Comparison of ENCODE assay signal across 17 cellular contexts in the genomic region with DNA sequence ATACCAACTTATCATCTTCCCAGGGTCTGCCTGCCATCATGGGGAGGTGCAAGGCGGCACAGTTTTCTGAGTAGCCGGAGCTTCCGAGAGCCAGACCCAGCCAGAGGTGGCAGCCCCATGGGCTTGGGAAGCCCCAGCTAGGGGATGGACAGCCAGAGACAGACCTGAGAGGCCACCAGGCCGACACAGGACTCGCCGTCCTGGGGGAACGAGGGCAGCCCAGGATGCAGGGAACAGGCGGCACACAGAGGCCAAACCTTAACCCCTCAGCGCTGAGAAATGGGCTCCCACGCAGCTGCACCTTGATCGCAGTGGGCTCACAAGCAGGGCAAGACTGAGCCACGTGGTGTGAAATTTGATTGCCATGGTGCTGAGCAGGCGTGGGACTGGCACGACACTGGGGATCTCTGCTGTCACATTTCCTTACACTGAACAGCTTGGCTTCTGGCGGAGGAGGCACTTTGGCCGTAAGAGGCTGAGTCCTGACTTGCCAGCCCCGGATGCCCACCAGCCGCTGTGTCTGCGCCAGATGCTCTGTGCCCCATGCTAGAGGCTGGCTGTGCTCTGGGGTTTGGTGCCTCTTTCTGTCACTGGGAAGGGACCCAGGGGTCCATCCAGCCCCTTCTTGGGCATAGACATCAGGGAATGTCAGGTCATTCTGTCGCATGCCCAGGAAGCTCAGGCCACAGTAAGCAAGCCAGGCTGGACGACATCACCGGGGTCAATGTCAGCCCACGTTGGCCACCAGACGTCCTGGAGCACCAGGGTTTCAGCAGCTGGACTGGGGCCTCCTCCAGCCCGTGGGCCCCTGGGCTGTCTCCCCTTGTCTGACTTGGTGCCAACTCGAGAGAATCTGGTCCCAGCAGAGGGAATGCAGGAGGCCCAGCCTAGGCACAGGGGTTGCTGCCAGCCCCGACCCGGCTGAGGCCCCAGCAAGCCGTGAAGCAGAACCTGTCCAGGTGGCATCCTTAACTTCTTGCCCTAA.
"Had no signal": no experiment of that assay in that cellular context is flagged by ENCODE, and none has a peak within 500 bp of the region (broad histone marks: within the 10 kb centered on the region; RNA-seq: fewer than 3 reads in every experiment).

No MANE protein-coding gene starts in this region.

- H3K36me3 ChIP-seq: colonic mucosa, ovary had no signal

- H3K9me3 ChIP-seq: colonic mucosa, ovary had no signal

- ATAC-seq: activated CD4-positive, CD25-positive, alpha-beta regulatory T cell treated with anti-CD3 and anti-CD28 coated beads, Interleukin-2, amount 50 U/mL, for 24 hours; left ventricle myocardium superior; stimulated activated naive CD8-positive, alpha-beta T cell treated with anti-CD3 and anti-CD28 coated beads, Interleukin-15, amount 100 ng/mL, for 72 hours; T-cell had no signal

- H3K27ac Mint-ChIP-seq: activated T-helper 2 cell treated with anti-CD3 and anti-CD28 coated beads, Interferon-gamma antibody, Interleukin-2, Interleukin-4, amounts not matched to agents 10 μg/mL and 5 μg/mL and 100 μg/mL, durations not matched to agents 14 hours and 24 hours and 36 hours; nephron progenitor cell had no signal

- DNase-seq: activated CD4-positive, alpha-beta T cell treated with anti-CD3 and anti-CD28 coated beads, Interleukin-2, amount 50 U/mL, for 4 hours; activated naive CD4-positive, alpha-beta T cell treated with anti-CD3 and anti-CD28 coated beads for 36 hours; activated T-cell treated with anti-CD3 and anti-CD28 coated beads, Interleukin-2, amount 50 U/mL, for 1 hour; central memory CD4-positive, alpha-beta T cell; colonic mucosa; effector CD4-positive, alpha-beta T cell; foreskin fibroblast; left ventricle myocardium superior; mesendoderm; nephron progenitor cell; ovary; stimulated activated CD4-positive, alpha-beta T cell treated with anti-CD3 and anti-CD28 coated beads, Interleukin-1b, Interleukin-23, amount 100 ng/mL, for 48 hours; stimulated activated naive CD8-positive, alpha-beta T cell treated with anti-CD3 and anti-CD28 coated beads, Interleukin-15, amount 100 ng/mL, for 72 hours; T-cell; T-helper 9 cell had no signal

- H3K4me1 ChIP-seq: colonic mucosa had no signal

- H3K4me3 ChIP-seq: colonic mucosa, ovary had no signal

- H3K9me3 Mint-ChIP-seq: activated naive CD4-positive, alpha-beta T cell treated with anti-CD3 and anti-CD28 coated beads for 36 hours; activated T-helper 2 cell treated with anti-CD3 and anti-CD28 coated beads, Interferon-gamma antibody, Interleukin-2, Interleukin-4, amounts not matched to agents 10 μg/mL and 5 μg/mL and 100 μg/mL, durations not matched to agents 14 hours and 24 hours and 36 hours; nephron progenitor cell had no signal

- H3K36me3 Mint-ChIP-seq: T-cell had no signal

- H3K27ac ChIP-seq: colonic mucosa, ovary had no signal

- H3K27me3 ChIP-seq: colonic mucosa, ovary had no signal

- H3K4me3 Mint-ChIP-seq: activated naive CD4-positive, alpha-beta T cell treated with anti-CD3 and anti-CD28 coated beads for 36 hours; stimulated activated naive CD8-positive, alpha-beta T cell treated with anti-CD3 and anti-CD28 coated beads, Interleukin-15, amount 100 ng/mL, for 72 hours had no signal
